In genomic region chr11:43367382-43368178, GRCh38 we compare ENCODE assay signal across 11 cellular contexts. TPM values are rescaled to one million over a fixed set of nuclear protein-coding genes. Genes with fewer than 3 reads are reported as not detected.
DNase-seq lines count a peak whose midpoint lies in the region; ATAC-seq and TF ChIP-seq lines count a peak whose summit lies in the region.
"Had no signal": no experiment of that assay in that cellular context is flagged by ENCODE, and none has a peak within 500 bp of the region (broad histone marks: within the 10 kb centered on the region; RNA-seq: fewer than 3 reads in every experiment).

No MANE protein-coding gene starts in this region.

- H3K4me1 ChIP-seq in psoas muscle = peaks cover 13% of the 10 kb centered on the region

- peak overlapping the region; percentile 38 for H3K27ac Mint-ChIP-seq in central memory CD8-positive, alpha-beta T cell (ENCODE audit: low read depth)

- H3K4me1 Mint-ChIP-seq in central memory CD8-positive, alpha-beta T cell = peaks cover 44% of the 10 kb centered on the region

- no peak for TF ChIP-seq CTCF in psoas muscle (IDR thresholded peaks at IDR 0.05)

- 55 to 63% (median 57%) methylated on average over 7 of the region's 7 CpGs for WGBS in psoas muscle, 3 donors

- no peaks in the 10 kb centered on the region for H3K27me3 Mint-ChIP-seq in central memory CD8-positive, alpha-beta T cell

- intact Hi-C loops in psoas muscle (cut with DNase I) = no loop called here
- intact Hi-C loops in posterior vena cava (cut with DNase I) = no loop called here

- H3K4me3 Mint-ChIP-seq in central memory CD8-positive, alpha-beta T cell = no peak overlapping the region

- peaks cover 28% of the 10 kb centered on the region for H3K36me3 Mint-ChIP-seq in central memory CD8-positive, alpha-beta T cell (ENCODE audit: insufficient read depth)

- no peak for DNase-seq in central memory CD8-positive, alpha-beta T cell (ENCODE audit: low spot score in 2 of 2)
- DNase-seq in psoas muscle (no peak), posterior vena cava (ENCODE audit: low spot score) (no peak)
- DNase-seq: DMS79 treated with DMSO at 0.1 percent for 48 hours, midbrain, NCI-H1092 treated with DMSO at 0.1 percent for 48 hours, T-helper 9 cell had no signal

- H3K9me3 Mint-ChIP-seq in central memory CD8-positive, alpha-beta T cell = no peaks in the 10 kb centered on the region

- peak; percentile 45 for ATAC-seq in GM18909 (IDR thresholded peaks at IDR 0.05; ENCODE audit: poor library complexity, unreplicated experiment)
- peak; percentile 51 for ATAC-seq in HG03066 (IDR thresholded peaks at IDR 0.05; ENCODE audit: low read depth, unreplicated experiment)
- ATAC-seq in central memory CD8-positive, alpha-beta T cell (replicated peaks; ENCODE audit: extremely low read depth, poor library complexity, severe bottlenecking) = no peak
- ATAC-seq in psoas muscle = peak in 3 of 4 donors; percentile 46 to 71 (median 60)
- ATAC-seq in GM18873 (IDR thresholded peaks at IDR 0.05; ENCODE audit: low FRiP score, unreplicated experiment) = no peak
- no peak for ATAC-seq in GM21786 (IDR thresholded peaks at IDR 0.05; ENCODE audit: unreplicated experiment)

- peaks cover 0 to 45% of the 10 kb centered on the region in 2 donors for H3K36me3 ChIP-seq in psoas muscle (ENCODE audit: insufficient read depth in 1 of 2, low read depth in 1 of 2)

- H3K27me3 ChIP-seq in psoas muscle (ENCODE audit: insufficient read depth in 3 of 3, low read length in 2 of 3) = no peaks in the 10 kb centered on the region

- no peak overlapping the region for H3K4me3 ChIP-seq in psoas muscle

- H3K27ac ChIP-seq in psoas muscle = no peak overlapping the region

- no peaks in the 10 kb centered on the region for H3K9me3 ChIP-seq in psoas muscle

RNA-seq across cellular contexts. Expression of gene TTC17, which starts 8.9 kb away (rescaled TPM):
- total RNA-seq in psoas muscle = 10 to 100 TPM; 25.6 to 33.3 (median 29.6) TPM
- polyA plus RNA-seq in psoas muscle = 10 to 100 TPM; 17.9 to 31.8 (median 26.4) TPM
- 10 to 100 TPM; 49.6 to 60.9 TPM for total RNA-seq in posterior vena cava

RNA-seq across cellular contexts. Expression of gene API5, which starts 55.8 kb away (rescaled TPM):
- total RNA-seq in psoas muscle = 10 to 100 TPM; 38.3 to 70.1 (median 52.9) TPM
- 10 to 100 TPM; 27.9 to 99.6 (median 41.9) TPM for polyA plus RNA-seq in psoas muscle
- total RNA-seq in posterior vena cava = 10 to 100 TPM; 69.8 to 79.1 TPM

Comparison
In these comparisons a context has a peak if more than half of its experiments do, and no peak if none do; other contexts are left out.
1. ATAC-seq: peak in GM18909 (single experiment), HG03066 (single experiment) and psoas muscle (3 of 4); none in central memory CD8-positive, alpha-beta T cell (single experiment), GM18873 (single experiment) and GM21786 (single experiment).